Comparison of ENCODE assay signal across 12 cellular contexts in genomic region chr1:91924146-91924545, GRCh38. TPM values are rescaled to one million over a fixed set of nuclear protein-coding genes. Genes with fewer than 3 reads are reported as not detected.
DNase-seq lines count a peak whose midpoint lies in the region; ATAC-seq and TF ChIP-seq lines count a peak whose summit lies in the region.
"Had no signal": no experiment of that assay in that cellular context is flagged by ENCODE, and none has a peak within 500 bp of the region (broad histone marks: within the 10 kb centered on the region; RNA-seq: fewer than 3 reads in every experiment).

No MANE protein-coding gene starts in this region.

- H3K4me1 ChIP-seq in SJSA1 (replicated peaks) (peaks cover 15% of the 10 kb centered on the region), fibroblast of lung (ENCODE audit: control insufficient read depth, extremely low read depth, insufficient read depth, low read length) (peaks cover 5% of the 10 kb centered on the region)

- no peak overlapping the region for H3K9ac ChIP-seq in fibroblast of lung (ENCODE audit: insufficient read depth, low read length)

- H3K36me3 ChIP-seq in SJSA1 (no peaks in the 10 kb centered on the region), fibroblast of lung (ENCODE audit: control insufficient read depth, insufficient read depth, low read length) (no peaks in the 10 kb centered on the region)

- no peaks in the 10 kb centered on the region for H4K20me1 ChIP-seq in fibroblast of lung (ENCODE audit: control insufficient read depth, extremely low read depth, insufficient read depth, low read length)

- H3K9me3 ChIP-seq in SJSA1 (replicated peaks) (no peaks in the 10 kb centered on the region), fibroblast of lung (ENCODE audit: control insufficient read depth, insufficient read depth, low read depth, low read length) (no peaks in the 10 kb centered on the region)

- peak overlapping the region; percentile 38 for H3K4me2 ChIP-seq in fibroblast of lung (ENCODE audit: extremely low read depth, insufficient read depth, low read length)

- TF ChIP-seq CTCF in fibroblast of lung (conservative IDR thresholded peaks at IDR 0.05 in 1 of 2, IDR thresholded peaks at IDR 0.05 in 1 of 2; ENCODE audit: low read depth in 1 of 2, low read length in 2 of 2): no peak

- H3K4me3 ChIP-seq in SJSA1 (no peak overlapping the region), fibroblast of lung (replicated peaks in 1 of 4; ENCODE audit: control extremely low read depth in 1 of 4, insufficient read depth in 1 of 4, low read depth in 3 of 4, low read length in 4 of 4) (no peak overlapping the region)

- H2AFZ ChIP-seq in fibroblast of lung (ENCODE audit: low read length): peak overlapping the region; percentile 19

- H3K79me2 ChIP-seq in fibroblast of lung (ENCODE audit: control insufficient read depth, insufficient read depth, low read length): no peaks in the 10 kb centered on the region

- peak overlapping the region; percentile 74 for H3K27ac ChIP-seq in SJSA1
- peak overlapping the region; percentile 35 for H3K27ac ChIP-seq in fibroblast of lung (ENCODE audit: insufficient read depth, low read length)

- no peak for ATAC-seq in HG02678 (IDR thresholded peaks at IDR 0.05; ENCODE audit: unreplicated experiment)
- ATAC-seq in HG03460 (IDR thresholded peaks at IDR 0.05; ENCODE audit: unreplicated experiment): no peak

- DNase-seq in GM04504 (ENCODE audit: low read depth) (peak; percentile 65), SJSA1 (ENCODE audit: low read depth in 1 of 2, low spot score in 2 of 2) (peak; percentile 79 to 88), fibroblast of lung (ENCODE audit: low read depth in 2 of 2) (peak; percentile 88 to 89), renal cortical epithelial cell (ENCODE audit: low read depth) (peak; percentile 91), NCI-H2081 (lab: John Stamatoyannopoulos, UW) (no peak)
- DNase-seq: cerebellar nuclear complex, DMS53, mesendoderm, retina, T-helper 2 cell had no signal

- H3K27me3 ChIP-seq in SJSA1 (replicated peaks): no peaks in the 10 kb centered on the region
- H3K27me3 ChIP-seq in fibroblast of lung (ENCODE audit: control insufficient read depth, insufficient read depth, low read length): no peaks in the 10 kb centered on the region

RNA-seq across cellular contexts. Expression of gene BRDT, which starts 25.1 kb away (rescaled TPM):
- not detected in 2 replicates for total RNA-seq in SJSA1 (2014; rRNA removed; shearing (Covaris generic))
- total RNA-seq in fibroblast of lung: not detected in 2 replicates
- polyA plus RNA-seq in fibroblast of lung: not detected in 2 replicates
- polyA plus RNA-seq in fibroblast of lung (2012): not detected in 2 replicates
- polyA minus RNA-seq in fibroblast of lung (ENCODE audit: low replicate concordance): not detected in 2 replicates
- total RNA-seq in renal cortical epithelial cell: not detected in 2 replicates

RNA-seq across cellular contexts. Expression of gene TGFBR3, which starts 38.2 kb away (rescaled TPM):
- 8.8 and 15.2 TPM in 2 replicates for total RNA-seq in SJSA1 (2014; rRNA removed; shearing (Covaris generic))
- total RNA-seq in fibroblast of lung (31.6 and 98.1 TPM in 2 replicates), renal cortical epithelial cell (4.0 and 11.0 TPM in 2 replicates)
- polyA plus RNA-seq in fibroblast of lung: 56.8 and 68.3 TPM in 2 replicates
- 22.3 and 32.9 TPM in 2 replicates for polyA plus RNA-seq in fibroblast of lung (2012)
- 115 and 133 TPM in 2 replicates for polyA minus RNA-seq in fibroblast of lung (ENCODE audit: low replicate concordance)

Comparison
In these comparisons a context has a peak if more than half of its experiments do, and no peak if none do; other contexts are left out.
1. DNase-seq: peak in GM04504 (single experiment), SJSA1 (2 of 2), fibroblast of lung (2 of 2) and renal cortical epithelial cell (single experiment); none in NCI-H2081 (0 of 2).